17 cellular contexts compared by ENCODE assay signal in the genomic region with DNA sequence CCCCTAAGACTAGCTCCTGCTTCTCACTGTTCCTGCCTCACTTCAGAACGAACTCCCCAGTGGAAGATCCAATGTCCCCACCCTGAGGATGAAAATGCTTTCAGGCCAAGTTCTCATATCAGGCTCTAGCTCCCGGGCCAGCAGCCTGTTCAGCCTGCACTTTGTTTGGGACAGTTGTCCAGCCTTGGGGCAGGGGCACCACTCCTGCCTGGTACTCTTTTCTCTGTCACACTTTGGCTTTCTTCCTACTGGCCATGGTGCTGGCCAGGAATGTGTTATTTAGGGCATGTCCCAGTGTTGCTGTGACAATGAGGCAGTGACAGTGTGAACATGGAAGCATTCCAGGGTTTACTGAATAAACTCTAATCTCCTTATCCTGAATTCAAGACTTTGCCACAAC.
"Had no signal": no experiment of that assay in that cellular context is flagged by ENCODE, and none has a peak within 500 bp of the region (broad histone marks: within the 10 kb centered on the region; RNA-seq: fewer than 3 reads in every experiment).

No MANE protein-coding gene starts in this region.

- H3K4me1 Mint-ChIP-seq: naive thymus-derived CD4-positive, alpha-beta T cell; stimulated activated effector memory CD8-positive, alpha-beta T cell treated with anti-CD3 and anti-CD28 coated beads, Interleukin-12 subunit alpha, Interleukin-12 subunit beta, amount 100 ng/mL, for 72 hours had no signal

- H3K4me3 Mint-ChIP-seq: naive thymus-derived CD4-positive, alpha-beta T cell; stimulated activated effector memory CD8-positive, alpha-beta T cell treated with anti-CD3 and anti-CD28 coated beads, Interleukin-12 subunit alpha, Interleukin-12 subunit beta, amount 100 ng/mL, for 72 hours had no signal

- H3K4me1 ChIP-seq: right lobe of liver, suprapubic skin had no signal

- ATAC-seq: naive thymus-derived CD4-positive, alpha-beta T cell; right lobe of liver; stimulated activated effector memory CD8-positive, alpha-beta T cell treated with anti-CD3 and anti-CD28 coated beads, Interleukin-12 subunit alpha, Interleukin-12 subunit beta, amount 100 ng/mL, for 72 hours; stimulated activated naive CD8-positive, alpha-beta T cell treated with anti-CD3 and anti-CD28 coated beads, Interleukin-15, Interleukin-2, amounts not matched to agents 100 U/mL and 50 U/mL, for 24 hours; upper lobe of right lung had no signal

- H3K27ac Mint-ChIP-seq: naive thymus-derived CD4-positive, alpha-beta T cell; stimulated activated effector memory CD8-positive, alpha-beta T cell treated with anti-CD3 and anti-CD28 coated beads, Interleukin-12 subunit alpha, Interleukin-12 subunit beta, amount 100 ng/mL, for 72 hours had no signal

- H3K36me3 Mint-ChIP-seq: naive thymus-derived CD4-positive, alpha-beta T cell; stimulated activated effector memory CD8-positive, alpha-beta T cell treated with anti-CD3 and anti-CD28 coated beads, Interleukin-12 subunit alpha, Interleukin-12 subunit beta, amount 100 ng/mL, for 72 hours had no signal

- H3K9me3 Mint-ChIP-seq: naive thymus-derived CD4-positive, alpha-beta T cell; stimulated activated effector memory CD8-positive, alpha-beta T cell treated with anti-CD3 and anti-CD28 coated beads, Interleukin-12 subunit alpha, Interleukin-12 subunit beta, amount 100 ng/mL, for 72 hours had no signal

- H3K27ac ChIP-seq: dorsolateral prefrontal cortex, neutrophil, right lobe of liver, suprapubic skin, tibial artery, upper lobe of right lung had no signal

- H3K4me3 ChIP-seq: dorsolateral prefrontal cortex, right lobe of liver, suprapubic skin, tibial artery, upper lobe of right lung had no signal

- H3K9me3 ChIP-seq: neutrophil, right lobe of liver, suprapubic skin, tibial artery, upper lobe of right lung had no signal

- H3K27me3 ChIP-seq: dorsolateral prefrontal cortex, neutrophil, right lobe of liver, suprapubic skin, tibial artery, upper lobe of right lung had no signal

- H3K36me3 ChIP-seq: neutrophil, right lobe of liver, suprapubic skin, tibial artery, upper lobe of right lung had no signal

- DNase-seq: cortex of kidney; dorsolateral prefrontal cortex; effector CD8-positive, alpha-beta T cell; foreskin melanocyte; head of caudate nucleus; islet precursor cell; naive thymus-derived CD4-positive, alpha-beta T cell; posterior cingulate gyrus; right lobe of liver; stimulated activated CD4-positive, alpha-beta T cell treated with anti-CD3 and anti-CD28 coated beads, Interleukin-4, amount 100 ng/mL, for 1 hour; stimulated activated CD8-positive, alpha-beta memory T cell treated with anti-CD3 and anti-CD28 coated beads, Interleukin-4, amount 100 ng/mL, for 48 hours; stimulated activated naive CD8-positive, alpha-beta T cell treated with anti-CD3 and anti-CD28 coated beads, Interleukin-15, Interleukin-2, amounts not matched to agents 100 U/mL and 50 U/mL, for 24 hours; tibial artery; upper lobe of right lung had no signal
